8 cellular contexts compared by ENCODE assay signal in the genomic region with DNA sequence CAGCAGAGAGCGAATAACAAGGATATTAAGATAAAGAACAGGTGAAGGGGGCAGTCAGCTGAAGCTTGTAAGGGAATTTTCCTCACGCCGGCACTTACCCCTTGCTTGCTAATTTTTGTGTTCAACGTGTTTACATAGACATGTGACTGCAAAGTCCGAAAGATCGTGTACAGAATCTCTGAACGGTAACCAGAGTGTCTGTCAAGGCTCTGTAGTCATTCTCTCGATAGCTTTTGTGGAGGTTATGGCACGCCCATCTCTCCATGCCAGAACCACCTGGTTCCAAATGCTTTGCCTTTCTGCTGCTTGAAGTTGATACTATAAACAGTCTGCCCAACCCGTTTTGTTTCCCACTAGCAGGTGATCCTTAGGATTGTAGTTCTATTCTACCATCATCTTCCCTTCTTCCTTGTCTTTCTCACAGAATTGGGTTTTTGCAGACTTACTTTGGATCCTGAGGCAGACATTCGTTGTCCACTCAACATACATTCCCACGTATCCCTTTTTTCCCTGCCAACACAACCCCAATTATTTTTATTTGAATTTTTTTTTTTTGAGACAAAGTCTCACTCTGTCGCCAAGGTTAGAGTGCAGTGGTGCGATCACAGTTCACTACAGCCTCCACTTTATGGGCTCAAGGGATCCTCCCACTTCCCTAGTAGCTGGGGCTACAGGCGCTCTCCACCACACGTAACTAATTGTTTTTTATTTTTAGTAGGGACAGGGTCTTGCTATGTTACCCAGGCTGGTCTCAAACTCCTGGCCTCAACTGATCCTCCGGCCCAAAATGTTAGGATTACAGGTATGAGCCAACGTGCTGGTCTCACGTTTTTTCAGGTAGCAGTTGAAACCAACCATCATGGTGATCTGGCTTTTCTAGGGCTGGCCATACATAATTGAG. TPM values are rescaled to one million over a fixed set of nuclear protein-coding genes. Genes with fewer than 3 reads are reported as not detected.
DNase-seq lines count a peak whose midpoint lies in the region; ATAC-seq, FAIRE-seq and TF ChIP-seq lines count a peak whose summit lies in the region.

No MANE protein-coding gene starts in this region.

- H3K36me3 Mint-ChIP-seq in activated naive CD4-positive, alpha-beta T cell treated with anti-CD3 and anti-CD28 coated beads for 36 hours (ENCODE audit: low read depth): peaks cover 11% of the 10 kb centered on the region

- peak overlapping the region; percentile 98 for H3K4me3 Mint-ChIP-seq in activated naive CD4-positive, alpha-beta T cell treated with anti-CD3 and anti-CD28 coated beads for 36 hours

- WGBS in A549 (ENCODE audit: missing lambda C conversion rate): 40% methylated on average over 19 of the region's 19 CpGs
- 35 to 38% (median 38%) methylated on average over 19 of the region's 19 CpGs for WGBS in psoas muscle, 3 donors

- TF ChIP-seq CTCF in A549 (IDR thresholded peaks at IDR 0.05) (no peak), psoas muscle (IDR thresholded peaks at IDR 0.05) (no peak)

- H3K9me3 ChIP-seq in A549 (no peaks in the 10 kb centered on the region), psoas muscle (no peaks in the 10 kb centered on the region)

- H3K27me3 ChIP-seq in psoas muscle (ENCODE audit: insufficient read depth in 3 of 3, low read length in 2 of 3): no peaks in the 10 kb centered on the region

- ATAC-seq in A549: peak in 1 of 2 experiments; percentile 7; a peak in 2 of 6 replicates
- peak in 2 of 4 donors; percentile 17 to 29 for ATAC-seq in psoas muscle
- ATAC-seq in HG03045 (IDR thresholded peaks at IDR 0.05; ENCODE audit: unreplicated experiment): no peak
- no peak for ATAC-seq in GM18520 (IDR thresholded peaks at IDR 0.05; ENCODE audit: unreplicated experiment)

- DNase-seq in A549 (ENCODE audit: low read depth in 1 of 2, low spot score in 1 of 2) (peak in 1 of 2 experiments; percentile 39), GM03348 (ENCODE audit: low spot score) (peak; percentile 16), NCI-H146 (lab: John Stamatoyannopoulos, UW) (peak; percentile 39), glomerular visceral epithelial cell (ENCODE audit: extremely low spot score) (peak; percentile 23), psoas muscle (no peak)
- DNase-seq in activated naive CD4-positive, alpha-beta T cell treated with anti-CD3 and anti-CD28 coated beads for 36 hours: peak; percentile 30

- peak overlapping the region; percentile 97 for H3K27ac Mint-ChIP-seq in activated naive CD4-positive, alpha-beta T cell treated with anti-CD3 and anti-CD28 coated beads for 36 hours

- peaks cover 29% of the 10 kb centered on the region for H3K4me1 Mint-ChIP-seq in activated naive CD4-positive, alpha-beta T cell treated with anti-CD3 and anti-CD28 coated beads for 36 hours (ENCODE audit: low read depth)

- H3K4me2 ChIP-seq in A549: peak overlapping the region; percentile 89

- H3K4me1 ChIP-seq in A549 (peaks cover 25% of the 10 kb centered on the region; the same call in 2 of the 3 replicates), psoas muscle (peaks cover 15% of the 10 kb centered on the region)

- TF ChIP-seq POLR2A in A549 (IDR thresholded peaks at IDR 0.05; ENCODE audit: low read length): no peak

- intact Hi-C loops in activated naive CD4-positive, alpha-beta T cell treated with anti-CD3 and anti-CD28 coated beads for 36 hours (cut with micrococcal nuclease): loop anchor here (1.0 to 5.0 kb wide), 11 partner anchors 46 to 1233 kb away; partner anchors contain the start of genes CCT4, EHBP1, FAM161A and REL
- intact Hi-C loops in psoas muscle (cut with DNase I): loop anchor here in 1 of 2 donors (5.0 to 10.0 kb wide), 2 partner anchors 65 to 587 kb away; partner anchors contain the start of genes REL and XPO1

- no peaks in the 10 kb centered on the region for H3K27me3 Mint-ChIP-seq in activated naive CD4-positive, alpha-beta T cell treated with anti-CD3 and anti-CD28 coated beads for 36 hours (ENCODE audit: low read depth)

- peaks cover 1 to 24% of the 10 kb centered on the region in 2 donors for H3K36me3 ChIP-seq in psoas muscle (ENCODE audit: insufficient read depth in 1 of 2, low read depth in 1 of 2)

- no peak for FAIRE-seq in A549 (lab: Jason Lieb, UNC)

- CTCF ChIA-PET in A549 (lab: Yijun Ruan, JAX): interaction anchor here (0.6 to 1.8 kb wide), 3 partner anchors 45 to 197 kb away, joined by 3 read pairs; no protein-coding TSS in a partner anchor
- CTCF ChIA-PET in activated naive CD4-positive, alpha-beta T cell treated with anti-CD3 and anti-CD28 coated beads for 36 hours (lab: Charles Lee): interaction anchor here (0.9 to 2.0 kb wide), 2 partner anchors 11 to 45 kb away, joined by 3 to 6 read pairs; no protein-coding TSS in a partner anchor

- POLR2A ChIA-PET in A549 (lab: Yijun Ruan, JAX): interaction anchor here (0.6 to 1.0 kb wide), 3 partner anchors 12 to 440 kb away, joined by 3 to 4 read pairs (median 3); partner anchors contain the start of gene XPO1

- no peak for TF ChIP-seq RAD21 in A549 (conservative IDR thresholded peaks at IDR 0.05 in 1 of 2, IDR thresholded peaks at IDR 0.05 in 1 of 2)

- TF ChIP-seq EP300 in A549 (IDR thresholded peaks at IDR 0.05): no peak

- peak overlapping the region; percentile 72 for H3K4me3 ChIP-seq in A549
- H3K4me3 ChIP-seq in psoas muscle: peak overlapping the region; percentile 94

- peak overlapping the region; percentile 93 to 96 for H3K27ac ChIP-seq in A549
- H3K27ac ChIP-seq in psoas muscle: peak overlapping the region; percentile 99

- H3K9me3 Mint-ChIP-seq in activated naive CD4-positive, alpha-beta T cell treated with anti-CD3 and anti-CD28 coated beads for 36 hours: no peaks in the 10 kb centered on the region

TF ChIP-seq in A549, 52 proteins besides CTCF, POLR2A, EP300 and RAD21:
- TF ChIP-seq, protein P1, sequence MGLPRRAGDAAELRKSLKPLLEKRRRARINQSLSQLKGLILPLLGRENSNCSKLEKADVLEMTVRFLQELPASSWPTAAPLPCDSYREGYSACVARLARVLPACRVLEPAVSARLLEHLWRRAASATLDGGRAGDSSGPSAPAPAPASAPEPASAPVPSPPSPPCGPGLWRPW (IDR thresholded peaks at IDR 0.05): no peak
- TF ChIP-seq FOSL2 (IDR thresholded peaks at IDR 0.05) (no peak), FOSL2 (CRISPR knock-in tag; IDR thresholded peaks at IDR 0.05) (no peak), RFX5 (IDR thresholded peaks at IDR 0.05) (0 out of 2 replicates have a peak, but pooled peaks have one; percentile 10), TP53 (CRISPR knock-in tag; IDR thresholded peaks at IDR 0.05) (0 out of 2 replicates have a peak, but pooled peaks have one; percentile 10), ZC3H11A (IDR thresholded peaks at IDR 0.05) (0 out of 2 replicates have a peak, but pooled peaks have one; percentile 2)

RNA-seq across cellular contexts. Expression of gene USP34, which starts 1.3 kb away (rescaled TPM):
- polyA plus RNA-seq in A549 (2011; rRNA removed) (132 TPM in 2 replicates), A549 (2017; fragmentation: RNase III; extraction: RNeasy Plus Mini Kit Qiagen cat#74134 plus additional on column Dnase treatment) (47.7 to 50.7 TPM (median 48.2 TPM) in 3 replicates), psoas muscle (10 to 100 TPM; 40.2 to 66.7 (median 56.8) TPM)
- polyA plus RNA-seq in A549 (2012; cell fraction: cytosol; rRNA removed): 23.8 and 26.5 TPM in 2 replicates
- polyA plus RNA-seq in A549 (2012; cell fraction: nucleus; rRNA removed): 35.8 and 62.6 TPM in 2 replicates
- polyA minus RNA-seq in A549 (2011; rRNA and poly(A)+ RNA removed): 178 and 191 TPM in 2 replicates
- total RNA-seq in activated naive CD4-positive, alpha-beta T cell treated with anti-CD3 and anti-CD28 coated beads for 36 hours: 10 to 100 TPM; 59.5 to 60.4 TPM
- 10 to 100 TPM; 49.8 to 71.5 (median 53.7) TPM for total RNA-seq in psoas muscle

Comparison
In these comparisons a context has a peak if more than half of its experiments do, and no peak if none do; other contexts are left out.
1. DNase-seq: peak in GM03348 (single experiment), NCI-H146 (single experiment), activated naive CD4-positive, alpha-beta T cell treated with anti-CD3 and anti-CD28 coated beads for 36 hours (single experiment) and glomerular visceral epithelial cell (single experiment); none in psoas muscle (0 of 2).